1 cellular context compared by ENCODE assay signal in the genomic region with DNA sequence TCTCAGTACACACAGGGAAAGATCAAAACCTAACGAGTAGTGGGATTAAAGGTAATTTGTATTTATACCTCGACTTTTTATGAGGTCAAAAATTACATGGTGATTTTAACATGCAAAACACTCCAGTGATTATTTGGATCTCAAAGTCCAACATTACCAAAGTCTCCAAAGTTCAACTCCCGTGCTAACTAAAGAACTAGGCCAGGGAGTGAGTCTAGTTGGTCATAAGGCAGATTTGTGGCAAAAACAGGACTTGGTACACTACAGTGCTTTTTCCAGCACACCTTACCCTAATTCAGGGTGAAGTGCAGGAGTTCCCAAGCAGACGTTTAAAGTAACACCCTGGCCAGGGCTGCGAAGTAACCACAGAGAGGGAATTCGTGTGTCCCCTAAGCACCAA.
TF ChIP-seq lines count a peak whose summit lies in the region.

No MANE protein-coding gene starts in this region.

TF ChIP-seq in HCT116, 20 proteins besides CTCF, POLR2A, EP300 and RAD21 (continued from another document):
- TF ChIP-seq, protein P1, sequence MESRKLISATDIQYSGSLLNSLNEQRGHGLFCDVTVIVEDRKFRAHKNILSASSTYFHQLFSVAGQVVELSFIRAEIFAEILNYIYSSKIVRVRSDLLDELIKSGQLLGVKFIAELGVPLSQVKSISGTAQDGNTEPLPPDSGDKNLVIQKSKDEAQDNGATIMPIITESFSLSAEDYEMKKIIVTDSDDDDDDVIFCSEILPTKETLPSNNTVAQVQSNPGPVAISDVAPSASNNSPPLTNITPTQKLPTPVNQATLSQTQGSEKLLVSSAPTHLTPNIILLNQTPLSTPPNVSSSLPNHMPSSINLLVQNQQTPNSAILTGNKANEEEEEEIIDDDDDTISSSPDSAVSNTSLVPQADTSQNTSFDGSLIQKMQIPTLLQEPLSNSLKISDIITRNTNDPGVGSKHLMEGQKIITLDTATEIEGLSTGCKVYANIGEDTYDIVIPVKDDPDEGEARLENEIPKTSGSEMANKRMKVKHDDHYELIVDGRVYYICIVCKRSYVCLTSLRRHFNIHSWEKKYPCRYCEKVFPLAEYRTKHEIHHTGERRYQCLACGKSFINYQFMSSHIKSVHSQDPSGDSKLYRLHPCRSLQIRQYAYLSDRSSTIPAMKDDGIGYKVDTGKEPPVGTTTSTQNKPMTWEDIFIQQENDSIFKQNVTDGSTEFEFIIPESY (IDR thresholded peaks at IDR 0.05; ENCODE audit: extremely low read depth, insufficient replicate concordance, low read length), result no peak
- TF ChIP-seq, protein P2, sequence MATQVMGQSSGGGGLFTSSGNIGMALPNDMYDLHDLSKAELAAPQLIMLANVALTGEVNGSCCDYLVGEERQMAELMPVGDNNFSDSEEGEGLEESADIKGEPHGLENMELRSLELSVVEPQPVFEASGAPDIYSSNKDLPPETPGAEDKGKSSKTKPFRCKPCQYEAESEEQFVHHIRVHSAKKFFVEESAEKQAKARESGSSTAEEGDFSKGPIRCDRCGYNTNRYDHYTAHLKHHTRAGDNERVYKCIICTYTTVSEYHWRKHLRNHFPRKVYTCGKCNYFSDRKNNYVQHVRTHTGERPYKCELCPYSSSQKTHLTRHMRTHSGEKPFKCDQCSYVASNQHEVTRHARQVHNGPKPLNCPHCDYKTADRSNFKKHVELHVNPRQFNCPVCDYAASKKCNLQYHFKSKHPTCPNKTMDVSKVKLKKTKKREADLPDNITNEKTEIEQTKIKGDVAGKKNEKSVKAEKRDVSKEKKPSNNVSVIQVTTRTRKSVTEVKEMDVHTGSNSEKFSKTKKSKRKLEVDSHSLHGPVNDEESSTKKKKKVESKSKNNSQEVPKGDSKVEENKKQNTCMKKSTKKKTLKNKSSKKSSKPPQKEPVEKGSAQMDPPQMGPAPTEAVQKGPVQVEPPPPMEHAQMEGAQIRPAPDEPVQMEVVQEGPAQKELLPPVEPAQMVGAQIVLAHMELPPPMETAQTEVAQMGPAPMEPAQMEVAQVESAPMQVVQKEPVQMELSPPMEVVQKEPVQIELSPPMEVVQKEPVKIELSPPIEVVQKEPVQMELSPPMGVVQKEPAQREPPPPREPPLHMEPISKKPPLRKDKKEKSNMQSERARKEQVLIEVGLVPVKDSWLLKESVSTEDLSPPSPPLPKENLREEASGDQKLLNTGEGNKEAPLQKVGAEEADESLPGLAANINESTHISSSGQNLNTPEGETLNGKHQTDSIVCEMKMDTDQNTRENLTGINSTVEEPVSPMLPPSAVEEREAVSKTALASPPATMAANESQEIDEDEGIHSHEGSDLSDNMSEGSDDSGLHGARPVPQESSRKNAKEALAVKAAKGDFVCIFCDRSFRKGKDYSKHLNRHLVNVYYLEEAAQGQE (IDR thresholded peaks at IDR 0.05; ENCODE audit: low read depth), result no peak
- no peak for TF ChIP-seq CEBPB (IDR thresholded peaks at IDR 0.05; ENCODE audit: low read depth)
- TF ChIP-seq YY1 (IDR thresholded peaks at IDR 0.05; ENCODE audit: extremely low read depth, insufficient replicate concordance, low read depth, low read length), result no peak
- TF ChIP-seq ZNF274 (IDR thresholded peaks at IDR 0.05; ENCODE audit: low read depth, low read length), result no peak
- TF ChIP-seq JUND (IDR thresholded peaks at IDR 0.05), result no peak
- no peak for TF ChIP-seq ELF1 (IDR thresholded peaks at IDR 0.05; ENCODE audit: borderline replicate concordance, low read depth)
- no peak for TF ChIP-seq EZH2phosphoT487 (IDR thresholded peaks at IDR 0.05; ENCODE audit: borderline replicate concordance)
- TF ChIP-seq, protein P3, sequence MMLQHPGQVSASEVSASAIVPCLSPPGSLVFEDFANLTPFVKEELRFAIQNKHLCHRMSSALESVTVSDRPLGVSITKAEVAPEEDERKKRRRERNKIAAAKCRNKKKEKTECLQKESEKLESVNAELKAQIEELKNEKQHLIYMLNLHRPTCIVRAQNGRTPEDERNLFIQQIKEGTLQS (IDR thresholded peaks at IDR 0.05), result no peak
- no peak for TF ChIP-seq EGR1 (IDR thresholded peaks at IDR 0.05; ENCODE audit: low read depth)
- no peak for TF ChIP-seq SRF (IDR thresholded peaks at IDR 0.05; ENCODE audit: low read depth)
- no peak for TF ChIP-seq POLR2AphosphoS5 (IDR thresholded peaks at IDR 0.05; ENCODE audit: low read depth, low read length)
- no peak for TF ChIP-seq CBX3 (IDR thresholded peaks at IDR 0.05; ENCODE audit: low read depth)
- no peak for TF ChIP-seq SIN3A (IDR thresholded peaks at IDR 0.05; ENCODE audit: low read depth)
- TF ChIP-seq SP1 (IDR thresholded peaks at IDR 0.05; ENCODE audit: low read depth), result no peak
